1 cellular context compared by ENCODE assay signal in the genomic region with DNA sequence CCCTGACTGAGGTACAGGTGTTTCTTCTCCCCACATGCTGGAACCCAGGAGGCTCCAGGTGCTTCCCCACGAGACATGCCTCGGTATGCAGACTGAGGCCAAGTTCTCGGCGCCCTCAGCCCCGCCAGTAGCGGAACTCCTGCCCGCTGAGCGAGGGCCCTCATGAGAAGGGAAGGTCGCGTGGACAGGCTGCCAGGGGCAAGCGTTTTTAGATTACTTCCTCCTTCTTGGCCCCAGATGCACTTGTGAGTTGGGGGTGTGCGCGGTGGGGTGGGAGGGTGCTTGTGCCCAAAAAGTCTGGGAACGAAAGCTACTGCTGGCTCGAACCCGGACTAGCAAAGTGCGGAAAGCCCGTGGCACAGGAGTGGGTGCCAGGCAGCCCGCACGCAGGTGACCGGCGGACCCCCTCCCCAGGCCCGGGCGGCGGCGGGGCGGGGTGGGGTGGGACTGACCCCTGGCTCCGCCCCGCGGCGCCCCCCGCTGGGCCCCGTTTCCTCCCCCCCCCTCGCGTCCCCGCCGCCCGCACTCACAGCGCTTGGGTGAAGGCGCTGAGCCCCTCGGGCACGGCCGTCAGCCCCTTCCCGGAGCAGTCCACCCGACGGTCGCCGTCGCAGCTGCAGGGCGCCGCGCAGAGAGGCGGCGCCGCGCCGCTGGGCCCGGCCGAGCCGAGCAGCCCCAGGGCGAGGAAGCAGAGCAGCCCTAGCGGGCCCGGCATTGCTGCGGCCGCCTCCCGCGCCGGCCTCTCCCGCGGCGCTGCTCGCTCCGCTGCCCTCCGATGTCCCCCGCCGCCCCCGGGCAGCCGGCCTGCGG.
TF ChIP-seq lines count a peak whose summit lies in the region.

No MANE protein-coding gene starts in this region.

TF ChIP-seq in HepG2, 621 proteins besides CTCF, POLR2A, EP300 and RAD21 (continued from another document and continues in another):
- TF ChIP-seq, protein P1, sequence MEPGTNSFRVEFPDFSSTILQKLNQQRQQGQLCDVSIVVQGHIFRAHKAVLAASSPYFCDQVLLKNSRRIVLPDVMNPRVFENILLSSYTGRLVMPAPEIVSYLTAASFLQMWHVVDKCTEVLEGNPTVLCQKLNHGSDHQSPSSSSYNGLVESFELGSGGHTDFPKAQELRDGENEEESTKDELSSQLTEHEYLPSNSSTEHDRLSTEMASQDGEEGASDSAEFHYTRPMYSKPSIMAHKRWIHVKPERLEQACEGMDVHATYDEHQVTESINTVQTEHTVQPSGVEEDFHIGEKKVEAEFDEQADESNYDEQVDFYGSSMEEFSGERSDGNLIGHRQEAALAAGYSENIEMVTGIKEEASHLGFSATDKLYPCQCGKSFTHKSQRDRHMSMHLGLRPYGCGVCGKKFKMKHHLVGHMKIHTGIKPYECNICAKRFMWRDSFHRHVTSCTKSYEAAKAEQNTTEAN (CRISPR knock-in tag; conservative IDR thresholded peaks at IDR 0.05): no peak
- TF ChIP-seq KAT7 (CRISPR knock-in tag; IDR thresholded peaks at IDR 0.05; ENCODE audit: borderline replicate concordance) (peak; percentile 12; the same call in 1 of the 2 replicates), ZNF343 (CRISPR knock-in tag; IDR thresholded peaks at IDR 0.05) (no peak), ZNF350 (CRISPR knock-in tag; IDR thresholded peaks at IDR 0.05; ENCODE audit: borderline replicate concordance, low read depth) (no peak), RFX5 (IDR thresholded peaks at IDR 0.05; ENCODE audit: low read depth, low read length) (no peak), RORA (CRISPR knock-in tag; IDR thresholded peaks at IDR 0.05) (no peak), ZNF451 (CRISPR knock-in tag; IDR thresholded peaks at IDR 0.05) (0 out of 2 replicates have a peak, but pooled peaks have one; percentile 49), ZFP90 (CRISPR knock-in tag; IDR thresholded peaks at IDR 0.05; ENCODE audit: borderline replicate concordance) (no peak; the same call in 1 of the 2 replicates), CBFB (CRISPR knock-in tag; IDR thresholded peaks at IDR 0.05) (no peak), ZFP62 (CRISPR knock-in tag; IDR thresholded peaks at IDR 0.05) (no peak), ZSCAN20 (CRISPR knock-in tag; IDR thresholded peaks at IDR 0.05; ENCODE audit: borderline replicate concordance) (no peak), SP4 (CRISPR knock-in tag; IDR thresholded peaks at IDR 0.05) (no peak), MLLT10 (CRISPR knock-in tag; IDR thresholded peaks at IDR 0.05) (no peak), SCMH1 (CRISPR knock-in tag; IDR thresholded peaks at IDR 0.05; ENCODE audit: borderline replicate concordance) (no peak), TOE1 (CRISPR knock-in tag; IDR thresholded peaks at IDR 0.05) (no peak), SOX5 (CRISPR knock-in tag; IDR thresholded peaks at IDR 0.05; ENCODE audit: borderline replicate concordance) (no peak), ZNF234 (CRISPR knock-in tag; conservative IDR thresholded peaks at IDR 0.05) (no peak), POLR2G (IDR thresholded peaks at IDR 0.05; ENCODE audit: low read depth, low read length) (peak; percentile 46; the same call in 1 of the 2 replicates), MTF1 (CRISPR knock-in tag; IDR thresholded peaks at IDR 0.05) (no peak), NFIC (IDR thresholded peaks at IDR 0.05; ENCODE audit: low read length) (no peak), DR1 (CRISPR knock-in tag; IDR thresholded peaks at IDR 0.05) (no peak), MIXL1 (CRISPR knock-in tag; IDR thresholded peaks at IDR 0.05) (no peak), GATAD2A (CRISPR knock-in tag; IDR thresholded peaks at IDR 0.05) (no peak), HNF4A (CRISPR knock-in tag; IDR thresholded peaks at IDR 0.05) (no peak), ZNF264 (CRISPR knock-in tag; IDR thresholded peaks at IDR 0.05) (no peak), THYN1 (CRISPR knock-in tag; IDR thresholded peaks at IDR 0.05; ENCODE audit: borderline replicate concordance, low read depth) (no peak), ZNF83 (CRISPR knock-in tag; IDR thresholded peaks at IDR 0.05; ENCODE audit: borderline replicate concordance) (no peak), ZNF205 (CRISPR knock-in tag; IDR thresholded peaks at IDR 0.05) (no peak), ZSCAN30 (CRISPR knock-in tag; IDR thresholded peaks at IDR 0.05) (no peak), ZNF331 (CRISPR knock-in tag; IDR thresholded peaks at IDR 0.05) (no peak), HOXA3 (CRISPR knock-in tag; IDR thresholded peaks at IDR 0.05) (no peak), ZNF335 (CRISPR knock-in tag; IDR thresholded peaks at IDR 0.05) (no peak), ZNF776 (CRISPR knock-in tag; IDR thresholded peaks at IDR 0.05) (no peak), RFX3 (CRISPR knock-in tag; IDR thresholded peaks at IDR 0.05) (no peak), ZNF720 (CRISPR knock-in tag; IDR thresholded peaks at IDR 0.05) (no peak)
- TF ChIP-seq, protein P2, sequence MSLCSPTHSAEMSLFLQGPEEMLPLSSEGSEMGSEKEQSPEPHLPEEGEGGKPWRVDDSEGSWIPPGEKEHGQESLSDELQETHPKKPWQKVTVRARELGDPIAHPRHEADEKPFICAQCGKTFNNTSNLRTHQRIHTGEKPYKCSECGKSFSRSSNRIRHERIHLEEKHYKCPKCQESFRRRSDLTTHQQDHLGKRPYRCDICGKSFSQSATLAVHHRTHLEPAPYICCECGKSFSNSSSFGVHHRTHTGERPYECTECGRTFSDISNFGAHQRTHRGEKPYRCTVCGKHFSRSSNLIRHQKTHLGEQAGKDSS (CRISPR knock-in tag; IDR thresholded peaks at IDR 0.05; ENCODE audit: borderline replicate concordance, low read depth): no peak
- TF ChIP-seq, protein P3, sequence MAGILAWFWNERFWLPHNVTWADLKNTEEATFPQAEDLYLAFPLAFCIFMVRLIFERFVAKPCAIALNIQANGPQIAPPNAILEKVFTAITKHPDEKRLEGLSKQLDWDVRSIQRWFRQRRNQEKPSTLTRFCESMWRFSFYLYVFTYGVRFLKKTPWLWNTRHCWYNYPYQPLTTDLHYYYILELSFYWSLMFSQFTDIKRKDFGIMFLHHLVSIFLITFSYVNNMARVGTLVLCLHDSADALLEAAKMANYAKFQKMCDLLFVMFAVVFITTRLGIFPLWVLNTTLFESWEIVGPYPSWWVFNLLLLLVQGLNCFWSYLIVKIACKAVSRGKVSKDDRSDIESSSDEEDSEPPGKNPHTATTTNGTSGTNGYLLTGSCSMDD (CRISPR knock-in tag; IDR thresholded peaks at IDR 0.05): no peak
- TF ChIP-seq, protein P4, sequence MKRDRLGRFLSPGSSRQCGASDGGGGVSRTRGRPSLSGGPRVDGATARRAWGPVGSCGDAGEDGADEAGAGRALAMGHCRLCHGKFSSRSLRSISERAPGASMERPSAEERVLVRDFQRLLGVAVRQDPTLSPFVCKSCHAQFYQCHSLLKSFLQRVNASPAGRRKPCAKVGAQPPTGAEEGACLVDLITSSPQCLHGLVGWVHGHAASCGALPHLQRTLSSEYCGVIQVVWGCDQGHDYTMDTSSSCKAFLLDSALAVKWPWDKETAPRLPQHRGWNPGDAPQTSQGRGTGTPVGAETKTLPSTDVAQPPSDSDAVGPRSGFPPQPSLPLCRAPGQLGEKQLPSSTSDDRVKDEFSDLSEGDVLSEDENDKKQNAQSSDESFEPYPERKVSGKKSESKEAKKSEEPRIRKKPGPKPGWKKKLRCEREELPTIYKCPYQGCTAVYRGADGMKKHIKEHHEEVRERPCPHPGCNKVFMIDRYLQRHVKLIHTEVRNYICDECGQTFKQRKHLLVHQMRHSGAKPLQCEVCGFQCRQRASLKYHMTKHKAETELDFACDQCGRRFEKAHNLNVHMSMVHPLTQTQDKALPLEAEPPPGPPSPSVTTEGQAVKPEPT (CRISPR knock-in tag; IDR thresholded peaks at IDR 0.05; ENCODE audit: low read depth): no peak
- TF ChIP-seq, protein P5, sequence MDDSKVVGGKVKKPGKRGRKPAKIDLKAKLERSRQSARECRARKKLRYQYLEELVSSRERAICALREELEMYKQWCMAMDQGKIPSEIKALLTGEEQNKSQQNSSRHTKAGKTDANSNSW (CRISPR knock-in tag; IDR thresholded peaks at IDR 0.05; ENCODE audit: borderline replicate concordance): no peak
- TF ChIP-seq, protein P6, sequence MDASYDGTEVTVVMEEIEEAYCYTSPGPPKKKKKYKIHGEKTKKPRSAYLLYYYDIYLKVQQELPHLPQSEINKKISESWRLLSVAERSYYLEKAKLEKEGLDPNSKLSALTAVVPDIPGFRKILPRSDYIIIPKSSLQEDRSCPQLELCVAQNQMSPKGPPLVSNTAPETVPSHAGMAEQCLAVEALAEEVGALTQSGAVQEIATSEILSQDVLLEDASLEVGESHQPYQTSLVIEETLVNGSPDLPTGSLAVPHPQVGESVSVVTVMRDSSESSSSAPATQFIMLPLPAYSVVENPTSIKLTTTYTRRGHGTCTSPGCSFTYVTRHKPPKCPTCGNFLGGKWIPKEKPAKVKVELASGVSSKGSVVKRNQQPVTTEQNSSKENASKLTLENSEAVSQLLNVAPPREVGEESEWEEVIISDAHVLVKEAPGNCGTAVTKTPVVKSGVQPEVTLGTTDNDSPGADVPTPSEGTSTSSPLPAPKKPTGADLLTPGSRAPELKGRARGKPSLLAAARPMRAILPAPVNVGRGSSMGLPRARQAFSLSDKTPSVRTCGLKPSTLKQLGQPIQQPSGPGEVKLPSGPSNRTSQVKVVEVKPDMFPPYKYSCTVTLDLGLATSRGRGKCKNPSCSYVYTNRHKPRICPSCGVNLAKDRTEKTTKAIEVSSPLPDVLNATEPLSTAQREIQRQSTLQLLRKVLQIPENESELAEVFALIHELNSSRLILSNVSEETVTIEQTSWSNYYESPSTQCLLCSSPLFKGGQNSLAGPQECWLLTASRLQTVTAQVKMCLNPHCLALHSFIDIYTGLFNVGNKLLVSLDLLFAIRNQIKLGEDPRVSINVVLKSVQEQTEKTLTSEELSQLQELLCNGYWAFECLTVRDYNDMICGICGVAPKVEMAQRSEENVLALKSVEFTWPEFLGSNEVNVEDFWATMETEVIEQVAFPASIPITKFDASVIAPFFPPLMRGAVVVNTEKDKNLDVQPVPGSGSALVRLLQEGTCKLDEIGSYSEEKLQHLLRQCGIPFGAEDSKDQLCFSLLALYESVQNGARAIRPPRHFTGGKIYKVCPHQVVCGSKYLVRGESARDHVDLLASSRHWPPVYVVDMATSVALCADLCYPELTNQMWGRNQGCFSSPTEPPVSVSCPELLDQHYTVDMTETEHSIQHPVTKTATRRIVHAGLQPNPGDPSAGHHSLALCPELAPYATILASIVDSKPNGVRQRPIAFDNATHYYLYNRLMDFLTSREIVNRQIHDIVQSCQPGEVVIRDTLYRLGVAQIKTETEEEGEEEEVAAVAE (CRISPR knock-in tag; IDR thresholded peaks at IDR 0.05; ENCODE audit: borderline replicate concordance): no peak
- TF ChIP-seq, protein P7, sequence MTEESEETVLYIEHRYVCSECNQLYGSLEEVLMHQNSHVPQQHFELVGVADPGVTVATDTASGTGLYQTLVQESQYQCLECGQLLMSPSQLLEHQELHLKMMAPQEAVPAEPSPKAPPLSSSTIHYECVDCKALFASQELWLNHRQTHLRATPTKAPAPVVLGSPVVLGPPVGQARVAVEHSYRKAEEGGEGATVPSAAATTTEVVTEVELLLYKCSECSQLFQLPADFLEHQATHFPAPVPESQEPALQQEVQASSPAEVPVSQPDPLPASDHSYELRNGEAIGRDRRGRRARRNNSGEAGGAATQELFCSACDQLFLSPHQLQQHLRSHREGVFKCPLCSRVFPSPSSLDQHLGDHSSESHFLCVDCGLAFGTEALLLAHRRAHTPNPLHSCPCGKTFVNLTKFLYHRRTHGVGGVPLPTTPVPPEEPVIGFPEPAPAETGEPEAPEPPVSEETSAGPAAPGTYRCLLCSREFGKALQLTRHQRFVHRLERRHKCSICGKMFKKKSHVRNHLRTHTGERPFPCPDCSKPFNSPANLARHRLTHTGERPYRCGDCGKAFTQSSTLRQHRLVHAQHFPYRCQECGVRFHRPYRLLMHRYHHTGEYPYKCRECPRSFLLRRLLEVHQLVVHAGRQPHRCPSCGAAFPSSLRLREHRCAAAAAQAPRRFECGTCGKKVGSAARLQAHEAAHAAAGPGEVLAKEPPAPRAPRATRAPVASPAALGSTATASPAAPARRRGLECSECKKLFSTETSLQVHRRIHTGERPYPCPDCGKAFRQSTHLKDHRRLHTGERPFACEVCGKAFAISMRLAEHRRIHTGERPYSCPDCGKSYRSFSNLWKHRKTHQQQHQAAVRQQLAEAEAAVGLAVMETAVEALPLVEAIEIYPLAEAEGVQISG (CRISPR knock-in tag; IDR thresholded peaks at IDR 0.05): no peak
- TF ChIP-seq, protein P8, sequence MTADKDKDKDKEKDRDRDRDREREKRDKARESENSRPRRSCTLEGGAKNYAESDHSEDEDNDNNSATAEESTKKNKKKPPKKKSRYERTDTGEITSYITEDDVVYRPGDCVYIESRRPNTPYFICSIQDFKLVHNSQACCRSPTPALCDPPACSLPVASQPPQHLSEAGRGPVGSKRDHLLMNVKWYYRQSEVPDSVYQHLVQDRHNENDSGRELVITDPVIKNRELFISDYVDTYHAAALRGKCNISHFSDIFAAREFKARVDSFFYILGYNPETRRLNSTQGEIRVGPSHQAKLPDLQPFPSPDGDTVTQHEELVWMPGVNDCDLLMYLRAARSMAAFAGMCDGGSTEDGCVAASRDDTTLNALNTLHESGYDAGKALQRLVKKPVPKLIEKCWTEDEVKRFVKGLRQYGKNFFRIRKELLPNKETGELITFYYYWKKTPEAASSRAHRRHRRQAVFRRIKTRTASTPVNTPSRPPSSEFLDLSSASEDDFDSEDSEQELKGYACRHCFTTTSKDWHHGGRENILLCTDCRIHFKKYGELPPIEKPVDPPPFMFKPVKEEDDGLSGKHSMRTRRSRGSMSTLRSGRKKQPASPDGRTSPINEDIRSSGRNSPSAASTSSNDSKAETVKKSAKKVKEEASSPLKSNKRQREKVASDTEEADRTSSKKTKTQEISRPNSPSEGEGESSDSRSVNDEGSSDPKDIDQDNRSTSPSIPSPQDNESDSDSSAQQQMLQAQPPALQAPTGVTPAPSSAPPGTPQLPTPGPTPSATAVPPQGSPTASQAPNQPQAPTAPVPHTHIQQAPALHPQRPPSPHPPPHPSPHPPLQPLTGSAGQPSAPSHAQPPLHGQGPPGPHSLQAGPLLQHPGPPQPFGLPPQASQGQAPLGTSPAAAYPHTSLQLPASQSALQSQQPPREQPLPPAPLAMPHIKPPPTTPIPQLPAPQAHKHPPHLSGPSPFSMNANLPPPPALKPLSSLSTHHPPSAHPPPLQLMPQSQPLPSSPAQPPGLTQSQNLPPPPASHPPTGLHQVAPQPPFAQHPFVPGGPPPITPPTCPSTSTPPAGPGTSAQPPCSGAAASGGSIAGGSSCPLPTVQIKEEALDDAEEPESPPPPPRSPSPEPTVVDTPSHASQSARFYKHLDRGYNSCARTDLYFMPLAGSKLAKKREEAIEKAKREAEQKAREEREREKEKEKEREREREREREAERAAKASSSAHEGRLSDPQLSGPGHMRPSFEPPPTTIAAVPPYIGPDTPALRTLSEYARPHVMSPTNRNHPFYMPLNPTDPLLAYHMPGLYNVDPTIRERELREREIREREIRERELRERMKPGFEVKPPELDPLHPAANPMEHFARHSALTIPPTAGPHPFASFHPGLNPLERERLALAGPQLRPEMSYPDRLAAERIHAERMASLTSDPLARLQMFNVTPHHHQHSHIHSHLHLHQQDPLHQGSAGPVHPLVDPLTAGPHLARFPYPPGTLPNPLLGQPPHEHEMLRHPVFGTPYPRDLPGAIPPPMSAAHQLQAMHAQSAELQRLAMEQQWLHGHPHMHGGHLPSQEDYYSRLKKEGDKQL (CRISPR knock-in tag; IDR thresholded peaks at IDR 0.05; ENCODE audit: low read depth): no peak
- TF ChIP-seq, protein P9, sequence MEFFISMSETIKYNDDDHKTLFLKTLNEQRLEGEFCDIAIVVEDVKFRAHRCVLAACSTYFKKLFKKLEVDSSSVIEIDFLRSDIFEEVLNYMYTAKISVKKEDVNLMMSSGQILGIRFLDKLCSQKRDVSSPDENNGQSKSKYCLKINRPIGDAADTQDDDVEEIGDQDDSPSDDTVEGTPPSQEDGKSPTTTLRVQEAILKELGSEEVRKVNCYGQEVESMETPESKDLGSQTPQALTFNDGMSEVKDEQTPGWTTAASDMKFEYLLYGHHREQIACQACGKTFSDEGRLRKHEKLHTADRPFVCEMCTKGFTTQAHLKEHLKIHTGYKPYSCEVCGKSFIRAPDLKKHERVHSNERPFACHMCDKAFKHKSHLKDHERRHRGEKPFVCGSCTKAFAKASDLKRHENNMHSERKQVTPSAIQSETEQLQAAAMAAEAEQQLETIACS (CRISPR knock-in tag; IDR thresholded peaks at IDR 0.05): no peak
